In the genomic region with DNA sequence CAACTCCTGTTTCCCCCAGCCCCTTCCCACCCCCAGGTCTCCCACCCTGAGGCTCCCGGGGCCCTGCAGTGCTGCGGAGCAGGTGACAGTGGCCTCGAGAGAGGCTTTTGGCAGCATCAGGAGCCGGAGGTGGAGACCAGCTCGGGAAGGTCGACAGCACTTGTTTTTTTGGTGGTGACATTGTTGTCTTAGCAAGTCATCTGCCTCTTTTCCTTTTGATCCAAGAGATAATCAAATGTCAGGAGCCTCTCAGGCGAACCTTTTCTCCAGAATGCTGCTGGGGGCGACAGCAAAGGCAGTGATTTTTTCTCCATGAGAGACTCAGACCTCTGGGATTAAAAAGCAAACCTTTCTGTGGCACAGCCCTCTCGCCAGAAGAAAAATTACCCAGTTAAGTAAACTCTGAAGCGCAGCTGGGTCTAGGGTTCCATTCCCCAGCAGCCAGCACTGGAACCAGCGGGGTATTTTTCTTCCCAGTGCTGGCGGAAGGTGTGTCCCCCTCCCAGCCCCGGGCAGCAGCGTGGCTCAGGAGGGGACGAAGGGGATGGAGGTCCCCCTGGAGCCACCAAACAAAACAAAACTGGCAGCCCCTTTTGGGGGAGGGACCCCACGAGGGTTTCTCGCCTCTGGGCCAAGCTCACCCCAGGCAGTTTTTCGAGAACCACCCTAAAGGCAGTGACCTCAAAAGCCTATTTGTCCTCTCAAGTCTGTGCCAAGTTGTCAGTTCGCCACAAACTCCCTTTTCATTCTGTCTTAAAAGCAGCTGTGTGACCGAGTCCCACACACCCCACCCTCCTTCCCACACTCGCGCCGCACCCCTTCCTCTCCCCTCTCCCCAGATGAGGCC, we compare ENCODE assay signal across 22 cellular contexts. TPM values are rescaled to one million over a fixed set of nuclear protein-coding genes. Genes with fewer than 3 reads are reported as not detected.
DNase-seq lines count a peak whose midpoint lies in the region; ATAC-seq and TF ChIP-seq lines count a peak whose summit lies in the region.
"Had no signal": no experiment of that assay in that cellular context is flagged by ENCODE, and none has a peak within 500 bp of the region (broad histone marks: within the 10 kb centered on the region; RNA-seq: fewer than 3 reads in every experiment).

No MANE protein-coding gene starts in this region.

- no peaks in the 10 kb centered on the region for H3K4me1 Mint-ChIP-seq in activated T-cell treated with anti-CD3 and anti-CD28 coated beads, Interleukin-2, amount 50 U/mL, for 4 hours (ENCODE audit: low read depth)
- H3K4me1 Mint-ChIP-seq: stimulated activated naive B cell treated with anti-CD40 and anti-IgM and Interleukin-4, amounts not matched to agents 10 μg/mL and 1 μg/mL and 100 μg/mL, for 72 hours; WTC11 had no signal

- DNase-seq in NCI-H69 (lab: John Stamatoyannopoulos, UW) (peak; percentile 42), dorsolateral prefrontal cortex (peak in 3 of 10 donors; percentile 31 to 63 (median 48)), right cardiac atrium (peak; percentile 64 to 84 (median 83)), sciatic nerve (ENCODE audit: low spot score) (peak; percentile 69)
- no peak for DNase-seq in activated T-cell treated with anti-CD3 and anti-CD28 coated beads, Interleukin-2, amount 50 U/mL, for 4 hours
- no peak for DNase-seq in stimulated activated CD4-positive, alpha-beta T cell treated with anti-CD3 and anti-CD28 coated beads, Interleukin-2, amount 100 ng/mL, for 48 hours
- no peak for DNase-seq in stimulated activated naive CD4-positive, alpha-beta T cell (lab: John Stamatoyannopoulos, UW)
- DNase-seq: activated CD4-positive, alpha-beta memory T cell treated with anti-CD3 and anti-CD28 coated beads for 36 hours; activated naive CD4-positive, alpha-beta T cell treated with anti-CD3 and anti-CD28 coated beads for 36 hours; AML-193; colonic mucosa; COR-L47; left lung; NCI-H774; PC-3; stimulated activated naive B cell treated with anti-CD40 and anti-IgM and Interleukin-4, amounts not matched to agents 10 μg/mL and 1 μg/mL and 100 μg/mL, for 72 hours had no signal

- intact Hi-C loops in dorsolateral prefrontal cortex (cut with DNase I) (no loop called here), right cardiac atrium (cut with DNase I) (no loop called here), sciatic nerve (cut with DNase I) (no loop called here)

- H3K27me3 ChIP-seq in dorsolateral prefrontal cortex = no peaks in the 10 kb centered on the region
- no peaks in the 10 kb centered on the region for H3K27me3 ChIP-seq in right cardiac atrium (ENCODE audit: control insufficient read depth, insufficient read depth)
- H3K27me3 ChIP-seq: colonic mucosa, left lung, neutrophil, SJSA1 had no signal

- H3K4me3 Mint-ChIP-seq in activated T-cell treated with anti-CD3 and anti-CD28 coated beads, Interleukin-2, amount 50 U/mL, for 4 hours = no peak overlapping the region
- H3K4me3 Mint-ChIP-seq: activated CD4-positive, alpha-beta memory T cell treated with anti-CD3 and anti-CD28 coated beads for 36 hours; activated naive CD4-positive, alpha-beta T cell treated with anti-CD3 and anti-CD28 coated beads for 36 hours; stimulated activated naive B cell treated with anti-CD40 and anti-IgM and Interleukin-4, amounts not matched to agents 10 μg/mL and 1 μg/mL and 100 μg/mL, for 72 hours; T-helper 2 cell treated with Interferon-gamma antibody and Interleukin-4, amounts not matched to agents 5 μg/mL and 100 μg/mL, for 36 hours; type B pancreatic cell; WTC11 had no signal

- no peaks in the 10 kb centered on the region for H3K4me1 ChIP-seq in right cardiac atrium (ENCODE audit: control insufficient read depth, insufficient read depth, low read length)
- H3K4me1 ChIP-seq: colonic mucosa, left lung, SJSA1 had no signal

- peaks cover 14% of the 10 kb centered on the region for H3K36me3 Mint-ChIP-seq in activated T-cell treated with anti-CD3 and anti-CD28 coated beads, Interleukin-2, amount 50 U/mL, for 4 hours (ENCODE audit: insufficient read depth)
- H3K36me3 Mint-ChIP-seq: type B pancreatic cell, WTC11 had no signal

- no peaks in the 10 kb centered on the region for H3K27me3 Mint-ChIP-seq in activated T-cell treated with anti-CD3 and anti-CD28 coated beads, Interleukin-2, amount 50 U/mL, for 4 hours (ENCODE audit: low read depth)
- H3K27me3 Mint-ChIP-seq: activated CD4-positive, alpha-beta memory T cell treated with anti-CD3 and anti-CD28 coated beads for 36 hours; stimulated activated naive B cell treated with anti-CD40 and anti-IgM and Interleukin-4, amounts not matched to agents 10 μg/mL and 1 μg/mL and 100 μg/mL, for 72 hours; type B pancreatic cell had no signal

- H3K9me3 Mint-ChIP-seq in activated T-cell treated with anti-CD3 and anti-CD28 coated beads, Interleukin-2, amount 50 U/mL, for 4 hours = no peaks in the 10 kb centered on the region
- H3K9me3 Mint-ChIP-seq: activated CD4-positive, alpha-beta memory T cell treated with anti-CD3 and anti-CD28 coated beads for 36 hours; activated naive CD4-positive, alpha-beta T cell treated with anti-CD3 and anti-CD28 coated beads for 36 hours; stimulated activated naive B cell treated with anti-CD40 and anti-IgM and Interleukin-4, amounts not matched to agents 10 μg/mL and 1 μg/mL and 100 μg/mL, for 72 hours; T-helper 2 cell treated with Interferon-gamma antibody and Interleukin-4, amounts not matched to agents 5 μg/mL and 100 μg/mL, for 36 hours; type B pancreatic cell; WTC11 had no signal

- H3K27ac ChIP-seq in dorsolateral prefrontal cortex = peak overlapping the region in 57 of 59 donors; percentile 3 to 91 (median 79)
- H3K27ac ChIP-seq in right cardiac atrium (ENCODE audit: low read length) = no peak overlapping the region
- H3K27ac ChIP-seq: colonic mucosa, left lung, neutrophil, SJSA1 had no signal

- no peaks in the 10 kb centered on the region for H3K9me3 ChIP-seq in right cardiac atrium (ENCODE audit: control insufficient read depth, low read length)
- H3K9me3 ChIP-seq: colonic mucosa, left lung, neutrophil, SJSA1 had no signal

- WGBS in right cardiac atrium = 56% methylated on average over 23 of the region's 23 CpGs

- H3K4me3 ChIP-seq in dorsolateral prefrontal cortex = peak overlapping the region in 23 of 59 donors; percentile 1 to 42 (median 15)
- H3K4me3 ChIP-seq in right cardiac atrium (ENCODE audit: low read length) = no peak overlapping the region
- H3K4me3 ChIP-seq: colonic mucosa, left lung, SJSA1 had no signal

- ATAC-seq in right cardiac atrium (peak; percentile 50 to 68), sciatic nerve (peak; percentile 79), HG02571 (IDR thresholded peaks at IDR 0.05; ENCODE audit: unreplicated experiment) (no peak)
- no peak for ATAC-seq in activated T-cell treated with anti-CD3 and anti-CD28 coated beads, Interleukin-2, amount 50 U/mL, for 4 hours
- ATAC-seq: left lung; PC-3; stimulated activated naive B cell treated with anti-CD40 and anti-IgM and Interleukin-4, amounts not matched to agents 10 μg/mL and 1 μg/mL and 100 μg/mL, for 72 hours; WTC11 had no signal

- TF ChIP-seq CTCF in dorsolateral prefrontal cortex (IDR thresholded peaks at IDR 0.05 in 54 of 56, conservative IDR thresholded peaks at IDR 0.05 in 2 of 56; ENCODE audit: low read depth in 1 of 56, partially characterized antibody in 56 of 56) = no peak

RNA-seq across cellular contexts. Expression of a gene that starts 37.1 kb away (rescaled TPM):
- total RNA-seq in dorsolateral prefrontal cortex (10 to 100 TPM; 10.3 to 74.2 (median 26.7) TPM), right cardiac atrium (10 to 100 TPM; 30.4 to 62.8 (median 51.3) TPM), sciatic nerve (0.98 TPM)
- polyA plus RNA-seq in right cardiac atrium = 31.4 TPM
- under 1 TPM in 1 of 3 donors, not detected in 2; 0.08 TPM for total RNA-seq in activated T-cell treated with anti-CD3 and anti-CD28 coated beads, Interleukin-2, amount 50 U/mL, for 4 hours
- total RNA-seq: activated CD4-positive, alpha-beta memory T cell treated with anti-CD3 and anti-CD28 coated beads for 36 hours; SJSA1 had no signal

RNA-seq across cellular contexts. Expression of a gene that starts 46.4 kb away (rescaled TPM):
- total RNA-seq in dorsolateral prefrontal cortex = 10 to 100 TPM; 29.5 to 78.2 (median 45.6) TPM
- total RNA-seq in right cardiac atrium = 10 to 100 TPM; 21.7 to 31.1 (median 25.0) TPM
- polyA plus RNA-seq in right cardiac atrium = 16.8 TPM
- 50.3 TPM for total RNA-seq in sciatic nerve
- total RNA-seq in activated T-cell treated with anti-CD3 and anti-CD28 coated beads, Interleukin-2, amount 50 U/mL, for 4 hours = 10 to 100 TPM; 63.1 to 68.7 (median 65.9) TPM

RNA-seq across cellular contexts. Expression of a gene that starts 50.2 kb away (rescaled TPM):
- total RNA-seq in dorsolateral prefrontal cortex (10 to 100 TPM in 57 of 120 experiments, 1 to 10 TPM in 63; 4.2 to 20.9 (median 9.9) TPM), right cardiac atrium (10 to 100 TPM in 1 of 4 donors, 1 to 10 TPM in 3; 4.9 to 10.5 (median 7.1) TPM), sciatic nerve (6.3 TPM)
- 9.9 TPM for polyA plus RNA-seq in right cardiac atrium
- 10 to 100 TPM in 1 of 3 donors, 1 to 10 TPM in 2; 6.1 to 12.0 (median 7.0) TPM for total RNA-seq in activated T-cell treated with anti-CD3 and anti-CD28 coated beads, Interleukin-2, amount 50 U/mL, for 4 hours

Comparison
In these comparisons a context has a peak if more than half of its experiments do, and no peak if none do; other contexts are left out.
1. DNase-seq: peak in NCI-H69 (single experiment), right cardiac atrium (3 of 3) and sciatic nerve (single experiment); none in activated T-cell treated with anti-CD3 and anti-CD28 coated beads, Interleukin-2, amount 50 U/mL, for 4 hours (single experiment), stimulated activated CD4-positive, alpha-beta T cell treated with anti-CD3 and anti-CD28 coated beads, Interleukin-2, amount 100 ng/mL, for 48 hours (0 of 2) and stimulated activated naive CD4-positive, alpha-beta T cell (0 of 6).
2. ATAC-seq: peak in right cardiac atrium (2 of 2) and sciatic nerve (single experiment); none in activated T-cell treated with anti-CD3 and anti-CD28 coated beads, Interleukin-2, amount 50 U/mL, for 4 hours (0 of 2) and HG02571 (single experiment).